Comparison of ENCODE assay signal across 22 cellular contexts in the genomic region with DNA sequence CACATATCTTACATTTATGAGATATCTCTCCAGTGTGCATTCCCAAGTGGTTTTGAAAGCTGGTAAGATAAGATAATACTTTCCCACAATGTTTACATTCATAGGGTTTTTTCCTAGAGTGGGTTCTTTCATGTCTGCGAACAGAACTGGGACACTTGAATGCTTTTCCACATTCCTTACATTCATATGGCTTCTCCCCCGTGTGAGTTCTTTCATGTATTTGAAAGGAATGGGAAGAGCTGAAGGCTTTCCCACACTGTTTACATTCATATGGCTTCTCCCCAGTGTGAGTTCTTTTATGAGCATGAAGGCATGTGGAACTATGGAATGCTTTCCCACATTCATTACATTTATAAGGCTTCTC. TPM values are rescaled to one million over a fixed set of nuclear protein-coding genes. Genes with fewer than 3 reads are reported as not detected.
DNase-seq lines count a peak whose midpoint lies in the region; ATAC-seq, FAIRE-seq and TF ChIP-seq lines count a peak whose summit lies in the region.
"Had no signal": no experiment of that assay in that cellular context is flagged by ENCODE, and none has a peak within 500 bp of the region (broad histone marks: within the 10 kb centered on the region; RNA-seq: fewer than 3 reads in every experiment).

No MANE protein-coding gene starts in this region.

- H3K79me2 ChIP-seq in HepG2 (ENCODE audit: insufficient read depth, low read length): no peaks in the 10 kb centered on the region

- TF ChIP-seq POLR2A in HepG2 (IDR thresholded peaks at IDR 0.05; ENCODE audit: insufficient read depth in 1 of 2, low read depth in 2 of 2, low read length in 2 of 2): no peak
- no peak for TF ChIP-seq POLR2A in right lobe of liver (IDR thresholded peaks at IDR 0.05)
- TF ChIP-seq POLR2A in vagina (IDR thresholded peaks at IDR 0.05): no peak

- peaks cover 21% of the 10 kb centered on the region for H3K9me3 Mint-ChIP-seq in glutamatergic neuron (ENCODE audit: unreplicated experiment)

- peak overlapping the region; percentile 20 for H3K4me3 Mint-ChIP-seq in glutamatergic neuron (ENCODE audit: unreplicated experiment)
- H3K4me3 Mint-ChIP-seq: HFFc6 had no signal

- H3K36me3 ChIP-seq in HepG2 (replicated peaks in 1 of 2; ENCODE audit: control insufficient read depth in 1 of 2, insufficient read depth in 2 of 2, low read length in 2 of 2) (peaks cover 4 to 20% of the 10 kb centered on the region in 2 experiments; a peak in 3 of 5 replicates), right lobe of liver (peaks cover 0 to 38% (median 18%) of the 10 kb centered on the region in 4 donors), vagina (peaks cover 0 to 67% of the 10 kb centered on the region in 2 donors)

- H2AFZ ChIP-seq in HepG2 (ENCODE audit: low read length): no peak overlapping the region

- POLR2A ChIA-PET in HepG2 (lab: Yijun Ruan, JAX): no interaction called here

- DNase-seq in HepG2 (ENCODE audit: low spot score) (peak; percentile 88), right lobe of liver (no peak), SW480 (ENCODE audit: low spot score) (peak; percentile 14), glutamatergic neuron (no peak), AG08395 (ENCODE audit: low spot score) (no peak), HK-2 (ENCODE audit: unreplicated experiment) (no peak), vagina (ENCODE audit: extremely low spot score in 2 of 2) (no peak)
- DNase-seq: CD4-positive, CD25-positive, alpha-beta regulatory T cell; COR-L47; EL; HFFc6; IMR-90; NCI-H1092 treated with DMSO at 0.1 percent for 48 hours; NCI-H524; Peyer's patch; SW 1271 had no signal

- peak; percentile 35; the same call in 2 of the 3 replicates for ATAC-seq in HepG2
- no peak for ATAC-seq in right lobe of liver
- no peak for ATAC-seq in GM19035 (IDR thresholded peaks at IDR 0.05; ENCODE audit: unreplicated experiment)
- ATAC-seq: Right ventricle myocardium inferior had no signal

- H3K4me3 ChIP-seq in HepG2 (replicated peaks in 1 of 3; ENCODE audit: insufficient read depth in 1 of 3, low read depth in 2 of 3, low read length in 3 of 3): no peak overlapping the region
- H3K4me3 ChIP-seq in right lobe of liver: no peak overlapping the region
- H3K4me3 ChIP-seq in vagina: no peak overlapping the region
- H3K4me3 ChIP-seq: Peyer's patch had no signal

- H3K27me3 ChIP-seq in HepG2 (ENCODE audit: control insufficient read depth in 1 of 2, insufficient read depth in 2 of 2, low read length in 2 of 2) (no peaks in the 10 kb centered on the region), right lobe of liver (no peaks in the 10 kb centered on the region), vagina (no peaks in the 10 kb centered on the region)
- H3K27me3 ChIP-seq: Peyer's patch had no signal

- no peak overlapping the region for H3K27ac Mint-ChIP-seq in glutamatergic neuron (ENCODE audit: unreplicated experiment)
- H3K27ac Mint-ChIP-seq: CD4-positive, CD25-positive, alpha-beta regulatory T cell; HFFc6 had no signal

- H3K27me3 Mint-ChIP-seq in glutamatergic neuron (ENCODE audit: unreplicated experiment): peaks cover under 1% of the 10 kb centered on the region
- H3K27me3 Mint-ChIP-seq: CD4-positive, CD25-positive, alpha-beta regulatory T cell had no signal

- TF ChIP-seq EP300 in HepG2 (IDR thresholded peaks at IDR 0.05; ENCODE audit: low read depth in 2 of 2, low read length in 2 of 2) (no peak; a peak in 1 of 4 replicates), HepG2 (CRISPR knock-in tag; IDR thresholded peaks at IDR 0.05; ENCODE audit: borderline replicate concordance) (no peak)

- no TSS peak for BruUV-seq in HepG2 (replicated peaks; lab: Mats Ljungman, UMichigan)

- H3K9me3 ChIP-seq in HepG2 (ENCODE audit: low read length): peaks cover 18% of the 10 kb centered on the region
- H3K9me3 ChIP-seq in right lobe of liver: peaks cover 0 to 59% (median 26%) of the 10 kb centered on the region in 4 donors
- H3K9me3 ChIP-seq in vagina: peaks cover 57% of the 10 kb centered on the region

- no peaks in the 10 kb centered on the region for H3K4me1 Mint-ChIP-seq in glutamatergic neuron (ENCODE audit: low read depth, unreplicated experiment)

- no peak overlapping the region for H3K4me2 ChIP-seq in HepG2 (ENCODE audit: low read depth, low read length)

- 8% methylated on average over 2 of the region's 2 CpGs for WGBS in HepG2 (ENCODE audit: low lambda C conversion rate)
- 100% methylated on average over 2 of the region's 2 CpGs for WGBS in right lobe of liver (ENCODE audit: insufficient coverage, low coverage, low lambda C conversion rate, missing lambda C conversion rate)

- peaks cover 17% of the 10 kb centered on the region for H3K4me1 ChIP-seq in HepG2 (ENCODE audit: insufficient read depth, low read length)
- H3K4me1 ChIP-seq in right lobe of liver: no peaks in the 10 kb centered on the region
- no peaks in the 10 kb centered on the region for H3K4me1 ChIP-seq in vagina
- H3K4me1 ChIP-seq: Peyer's patch had no signal

- intact Hi-C loops in HepG2 (cut with micrococcal nuclease; ENCODE audit: unreplicated experiment) (no loop called here), right lobe of liver (cut with DNase I) (no loop called here), vagina (cut with DNase I) (no loop called here)

- no peak for FAIRE-seq in HepG2 (lab: Jason Lieb, UNC)
- FAIRE-seq: GM12891, H54 had no signal

- CTCF ChIA-PET in HepG2 (lab: Yijun Ruan, JAX; ENCODE audit: low intra/inter-chr PET ratio, low total read pairs): no interaction called here

- no peak for TF ChIP-seq RAD21 in HepG2 (CRISPR knock-in tag; IDR thresholded peaks at IDR 0.05)

- no peaks in the 10 kb centered on the region for H4K20me1 ChIP-seq in HepG2 (ENCODE audit: insufficient read depth, low read length)

- no peak overlapping the region for H3K9ac ChIP-seq in HepG2 (ENCODE audit: insufficient read depth, low read depth, low read length)

- peaks cover 56% of the 10 kb centered on the region for H3K36me3 Mint-ChIP-seq in glutamatergic neuron (ENCODE audit: unreplicated experiment)

- TF ChIP-seq CTCF in HepG2 (CRISPR knock-in tag; IDR thresholded peaks at IDR 0.05) (no peak), right lobe of liver (IDR thresholded peaks at IDR 0.05) (no peak), glutamatergic neuron (IDR thresholded peaks at IDR 0.05; ENCODE audit: partially characterized antibody, unreplicated experiment) (no peak), vagina (IDR thresholded peaks at IDR 0.05) (no peak)

- in situ Hi-C loops in HepG2 (cut with HindIII; ENCODE audit: extremely low pct_ligation_motif_present, low pct_unique_long_range_greater_than_20kb): no loop called here

- H3K27ac ChIP-seq in HepG2 (ENCODE audit: extremely low read length, insufficient read depth, low read length): peak overlapping the region; percentile 45
- H3K27ac ChIP-seq in right lobe of liver: no peak overlapping the region
- no peak overlapping the region for H3K27ac ChIP-seq in vagina
- H3K27ac ChIP-seq: 22Rv1, Peyer's patch had no signal

RNA-seq across cellular contexts. Expression of gene ZNF433, which starts 19.7 kb away (rescaled TPM):
- 4.9 and 5.8 TPM in 2 replicates for total RNA-seq in HepG2 (2016; rRNA removed; fragmentation: Illumina TruSeq; extraction: Trizol)
- 0.44 and 1.4 TPM in 2 replicates for total RNA-seq in HepG2 (2016; cell fraction: cytosol; rRNA removed; fragmentation: Illumina TruSeq; extraction: Trizol; ENCODE audit: low read depth)
- total RNA-seq in HepG2 (2016; cell fraction: insoluble cytoplasmic fraction; rRNA removed; fragmentation: Illumina TruSeq; extraction: Trizol): 4.8 and 7.4 TPM in 2 replicates
- total RNA-seq in HepG2 (2016; cell fraction: membrane; rRNA removed; fragmentation: Illumina TruSeq; extraction: Trizol): 1.4 and 2.8 TPM in 2 replicates
- 5.2 and 5.6 TPM in 2 replicates for total RNA-seq in HepG2 (2016; cell fraction: nucleus; rRNA removed; fragmentation: Illumina TruSeq; extraction: Trizol)
- polyA plus RNA-seq in HepG2 (2011; rRNA removed): 1.4 and 1.8 TPM in 2 replicates
- 0.82 and 1.2 TPM in 2 replicates for polyA plus RNA-seq in HepG2 (2011; cell fraction: cytosol; rRNA removed)
- 1.5 and 1.9 TPM in 2 replicates for polyA plus RNA-seq in HepG2 (2011; cell fraction: nucleus; rRNA removed)
- polyA plus RNA-seq in HepG2 (2012): 2.0 and 2.4 TPM in 2 replicates
- 0.45 and 0.66 TPM in 2 replicates for polyA plus RNA-seq in HepG2 (2016; cell fraction: cytosol; fragmentation: Illumina TruSeq; extraction: Trizol; ENCODE audit: low read depth)
- 4.0 and 5.4 TPM in 2 replicates for polyA plus RNA-seq in HepG2 (2016; cell fraction: insoluble cytoplasmic fraction; fragmentation: Illumina TruSeq; extraction: Trizol; ENCODE audit: low read depth)
- polyA plus RNA-seq in HepG2 (2016; cell fraction: membrane; fragmentation: Illumina TruSeq; extraction: Trizol; ENCODE audit: low read depth): 0.43 and 0.81 TPM in 2 replicates
- 13.0 and 14.6 TPM in 2 replicates for polyA plus RNA-seq in HepG2 (2016; cell fraction: nucleus; fragmentation: Illumina TruSeq; extraction: Trizol; ENCODE audit: insufficient read depth, low read depth)
- 1.7 TPM in 1 of 2 replicates, not detected in the other for polyA minus RNA-seq in HepG2 (2011; rRNA and poly(A)+ RNA removed; ENCODE audit: low replicate concordance)
- polyA minus RNA-seq in HepG2 (2011; cell fraction: cytosol; rRNA and poly(A)+ RNA removed): 1.2 and 2.0 TPM in 2 replicates
- 5.8 and 7.9 TPM in 2 replicates for polyA minus RNA-seq in HepG2 (2011; cell fraction: nucleus; rRNA and poly(A)+ RNA removed)
- total RNA-seq in right lobe of liver: 1 to 10 TPM; 1.1 to 7.4 (median 2.5) TPM
- total RNA-seq in glutamatergic neuron (ENCODE audit: unreplicated experiment): 4.5 TPM
- total RNA-seq in vagina: 3.7 TPM

RNA-seq across cellular contexts. Expression of gene ZNF878, which starts 37.0 kb away (rescaled TPM):
- total RNA-seq in HepG2 (2016; rRNA removed; fragmentation: Illumina TruSeq; extraction: Trizol): 5.2 and 6.4 TPM in 2 replicates
- 1.3 and 1.9 TPM in 2 replicates for total RNA-seq in HepG2 (2016; cell fraction: cytosol; rRNA removed; fragmentation: Illumina TruSeq; extraction: Trizol; ENCODE audit: low read depth)
- 5.5 and 5.8 TPM in 2 replicates for total RNA-seq in HepG2 (2016; cell fraction: insoluble cytoplasmic fraction; rRNA removed; fragmentation: Illumina TruSeq; extraction: Trizol)
- 2.1 and 3.0 TPM in 2 replicates for total RNA-seq in HepG2 (2016; cell fraction: membrane; rRNA removed; fragmentation: Illumina TruSeq; extraction: Trizol)
- total RNA-seq in HepG2 (2016; cell fraction: nucleus; rRNA removed; fragmentation: Illumina TruSeq; extraction: Trizol): 6.1 and 6.9 TPM in 2 replicates
- 0.46 and 0.52 TPM in 2 replicates for polyA plus RNA-seq in HepG2 (2011; rRNA removed)
- polyA plus RNA-seq in HepG2 (2011; cell fraction: cytosol; rRNA removed): 0.10 and 0.13 TPM in 2 replicates
- 0.59 and 0.92 TPM in 2 replicates for polyA plus RNA-seq in HepG2 (2011; cell fraction: nucleus; rRNA removed)
- 0.59 and 0.67 TPM in 2 replicates for polyA plus RNA-seq in HepG2 (2012)
- 0.17 and 0.23 TPM in 2 replicates for polyA plus RNA-seq in HepG2 (2016; cell fraction: cytosol; fragmentation: Illumina TruSeq; extraction: Trizol; ENCODE audit: low read depth)
- 2.0 and 2.3 TPM in 2 replicates for polyA plus RNA-seq in HepG2 (2016; cell fraction: insoluble cytoplasmic fraction; fragmentation: Illumina TruSeq; extraction: Trizol; ENCODE audit: low read depth)
- 0.21 and 0.30 TPM in 2 replicates for polyA plus RNA-seq in HepG2 (2016; cell fraction: membrane; fragmentation: Illumina TruSeq; extraction: Trizol; ENCODE audit: low read depth)
- 2.1 and 2.6 TPM in 2 replicates for polyA plus RNA-seq in HepG2 (2016; cell fraction: nucleus; fragmentation: Illumina TruSeq; extraction: Trizol; ENCODE audit: insufficient read depth, low read depth)
- 0.64 TPM in 1 of 2 replicates, not detected in the other for polyA minus RNA-seq in HepG2 (2011; rRNA and poly(A)+ RNA removed; ENCODE audit: low replicate concordance)
- polyA minus RNA-seq in HepG2 (2011; cell fraction: cytosol; rRNA and poly(A)+ RNA removed): 0.62 and 0.79 TPM in 2 replicates
- 6.6 and 6.7 TPM in 2 replicates for polyA minus RNA-seq in HepG2 (2011; cell fraction: nucleus; rRNA and poly(A)+ RNA removed)
- total RNA-seq in right lobe of liver: under 1 TPM in 4 of 6 experiments, not detected in 2; 0.29 to 0.32 (median 0.31) TPM
- 1.6 TPM for total RNA-seq in glutamatergic neuron (ENCODE audit: unreplicated experiment)
- total RNA-seq in vagina: 0.49 TPM
- total RNA-seq: CD4-positive, CD25-positive, alpha-beta regulatory T cell; HT-29; Peyer's patch had no signal

RNA-seq across cellular contexts. Expression of gene ZNF844, which starts 48.8 kb away (rescaled TPM):
- total RNA-seq in HepG2 (2016; rRNA removed; fragmentation: Illumina TruSeq; extraction: Trizol) (3.2 and 6.0 TPM in 2 replicates), right lobe of liver (1 to 10 TPM; 2.2 to 8.6 (median 3.1) TPM), glutamatergic neuron (ENCODE audit: unreplicated experiment) (22.2 TPM), vagina (7.4 TPM)
- total RNA-seq in HepG2 (2016; cell fraction: cytosol; rRNA removed; fragmentation: Illumina TruSeq; extraction: Trizol; ENCODE audit: low read depth): 0.40 and 0.44 TPM in 2 replicates
- total RNA-seq in HepG2 (2016; cell fraction: insoluble cytoplasmic fraction; rRNA removed; fragmentation: Illumina TruSeq; extraction: Trizol): 3.6 and 4.1 TPM in 2 replicates
- total RNA-seq in HepG2 (2016; cell fraction: membrane; rRNA removed; fragmentation: Illumina TruSeq; extraction: Trizol): 1.1 and 1.6 TPM in 2 replicates
- 3.7 and 4.7 TPM in 2 replicates for total RNA-seq in HepG2 (2016; cell fraction: nucleus; rRNA removed; fragmentation: Illumina TruSeq; extraction: Trizol)
- polyA plus RNA-seq in HepG2 (2011; rRNA removed): 0.90 and 1.0 TPM in 2 replicates
- 0.48 and 0.69 TPM in 2 replicates for polyA plus RNA-seq in HepG2 (2011; cell fraction: cytosol; rRNA removed)
- 0.95 and 1.3 TPM in 2 replicates for polyA plus RNA-seq in HepG2 (2011; cell fraction: nucleus; rRNA removed)
- 0.86 and 0.88 TPM in 2 replicates for polyA plus RNA-seq in HepG2 (2012)
- 0.11 and 0.16 TPM in 2 replicates for polyA plus RNA-seq in HepG2 (2016; cell fraction: cytosol; fragmentation: Illumina TruSeq; extraction: Trizol; ENCODE audit: low read depth)
- 1.7 and 1.9 TPM in 2 replicates for polyA plus RNA-seq in HepG2 (2016; cell fraction: insoluble cytoplasmic fraction; fragmentation: Illumina TruSeq; extraction: Trizol; ENCODE audit: low read depth)
- 0.32 and 0.49 TPM in 2 replicates for polyA plus RNA-seq in HepG2 (2016; cell fraction: membrane; fragmentation: Illumina TruSeq; extraction: Trizol; ENCODE audit: low read depth)
- polyA plus RNA-seq in HepG2 (2016; cell fraction: nucleus; fragmentation: Illumina TruSeq; extraction: Trizol; ENCODE audit: insufficient read depth, low read depth): 3.0 and 3.1 TPM in 2 replicates
- polyA minus RNA-seq in HepG2 (2011; rRNA and poly(A)+ RNA removed; ENCODE audit: low replicate concordance): 0.02 and 2.0 TPM in 2 replicates
- 1.2 TPM in 2 replicates for polyA minus RNA-seq in HepG2 (2011; cell fraction: cytosol; rRNA and poly(A)+ RNA removed)
- 5.0 and 6.2 TPM in 2 replicates for polyA minus RNA-seq in HepG2 (2011; cell fraction: nucleus; rRNA and poly(A)+ RNA removed)

RNA-seq across cellular contexts. Expression of gene ZNF763, which starts 50.9 kb away (rescaled TPM):
- total RNA-seq in HepG2 (2016; rRNA removed; fragmentation: Illumina TruSeq; extraction: Trizol): 0.42 and 0.49 TPM in 2 replicates
- total RNA-seq in HepG2 (2016; cell fraction: cytosol; rRNA removed; fragmentation: Illumina TruSeq; extraction: Trizol; ENCODE audit: low read depth): 0.20 and 0.26 TPM in 2 replicates
- 0.31 and 0.74 TPM in 2 replicates for total RNA-seq in HepG2 (2016; cell fraction: insoluble cytoplasmic fraction; rRNA removed; fragmentation: Illumina TruSeq; extraction: Trizol)
- total RNA-seq in HepG2 (2016; cell fraction: membrane; rRNA removed; fragmentation: Illumina TruSeq; extraction: Trizol): 0.31 and 0.40 TPM in 2 replicates
- 0.78 and 0.93 TPM in 2 replicates for total RNA-seq in HepG2 (2016; cell fraction: nucleus; rRNA removed; fragmentation: Illumina TruSeq; extraction: Trizol)
- polyA plus RNA-seq in HepG2 (2011; rRNA removed): 0.08 and 0.16 TPM in 2 replicates
- polyA plus RNA-seq in HepG2 (2011; cell fraction: cytosol; rRNA removed): 0.03 and 0.17 TPM in 2 replicates
- 0.10 and 0.84 TPM in 2 replicates for polyA plus RNA-seq in HepG2 (2011; cell fraction: nucleus; rRNA removed)
- polyA plus RNA-seq in HepG2 (2012): 0.20 and 0.34 TPM in 2 replicates
- not detected in 2 replicates for polyA plus RNA-seq in HepG2 (2016; cell fraction: cytosol; fragmentation: Illumina TruSeq; extraction: Trizol; ENCODE audit: low read depth)
- polyA plus RNA-seq in HepG2 (2016; cell fraction: insoluble cytoplasmic fraction; fragmentation: Illumina TruSeq; extraction: Trizol; ENCODE audit: low read depth): 0.44 and 0.47 TPM in 2 replicates
- polyA plus RNA-seq in HepG2 (2016; cell fraction: membrane; fragmentation: Illumina TruSeq; extraction: Trizol; ENCODE audit: low read depth): 0.19 and 0.21 TPM in 2 replicates
- 1.7 and 2.4 TPM in 2 replicates for polyA plus RNA-seq in HepG2 (2016; cell fraction: nucleus; fragmentation: Illumina TruSeq; extraction: Trizol; ENCODE audit: insufficient read depth, low read depth)
- polyA minus RNA-seq in HepG2 (2011; rRNA and poly(A)+ RNA removed; ENCODE audit: low replicate concordance): 0.32 TPM in 1 of 2 replicates, not detected in the other
- not detected in 2 replicates for polyA minus RNA-seq in HepG2 (2011; cell fraction: cytosol; rRNA and poly(A)+ RNA removed)
- polyA minus RNA-seq in HepG2 (2011; cell fraction: nucleus; rRNA and poly(A)+ RNA removed): 0.64 and 0.87 TPM in 2 replicates
- 1 to 10 TPM in 2 of 6 experiments, under 1 TPM in 4; 0.25 to 2.6 (median 0.70) TPM for total RNA-seq in right lobe of liver
- total RNA-seq in glutamatergic neuron (ENCODE audit: unreplicated experiment): 10.3 TPM
- 2.9 TPM for total RNA-seq in vagina

Comparison
In these comparisons a context has a peak if more than half of its experiments do, and no peak if none do; other contexts are left out.
1. DNase-seq: peak in HepG2 (single experiment) and SW480 (single experiment); none in right lobe of liver (0 of 3), glutamatergic neuron (single experiment), AG08395 (single experiment), HK-2 (single experiment) and vagina (0 of 2).